Comparison of ENCODE assay signal across 17 cellular contexts in genomic region chr4:124085561-124086180, GRCh38.
"Had no signal": no experiment of that assay in that cellular context is flagged by ENCODE, and none has a peak within 500 bp of the region (broad histone marks: within the 10 kb centered on the region; RNA-seq: fewer than 3 reads in every experiment).

No MANE protein-coding gene starts in this region.

- H3K4me3 Mint-ChIP-seq: activated CD4-positive, alpha-beta T cell treated with anti-CD3 and anti-CD28 coated beads, Interleukin-2, amount 10 ng/mL, durations not matched to agents 7 days and 5 days; activated naive CD8-positive, alpha-beta T cell treated with anti-CD3 and anti-CD28 coated beads, Interleukin-2, amount 10 ng/mL, durations not matched to agents 7 days and 5 days; neural progenitor cell had no signal

- DNase-seq: activated CD4-positive, alpha-beta T cell treated with anti-CD3 and anti-CD28 coated beads, Interleukin-2, amount 10 ng/mL, durations not matched to agents 7 days and 5 days; activated CD8-positive, alpha-beta memory T cell treated with anti-CD3 and anti-CD28 coated beads, Interleukin-2, amount 50 U/mL, for 48 hours; activated naive CD8-positive, alpha-beta T cell treated with anti-CD3 and anti-CD28 coated beads, Interleukin-2, amount 10 ng/mL, durations not matched to agents 7 days and 5 days; aorta; caudate nucleus; effector CD4-positive, alpha-beta T cell; heart left ventricle; left cardiac atrium; right lobe of liver; stimulated activated CD4-positive, alpha-beta T cell treated with anti-CD3 and anti-CD28 coated beads, Interleukin-1b, Interleukin-23, amount 100 ng/mL, for 48 hours; T-helper 2 cell; upper lobe of right lung had no signal

- H3K36me3 ChIP-seq: esophagus muscularis mucosa, heart left ventricle, neural progenitor cell, right lobe of liver, thoracic aorta, upper lobe of right lung had no signal

- H3K27ac ChIP-seq: coronary artery, esophagus muscularis mucosa, neural progenitor cell, right lobe of liver, thoracic aorta, upper lobe of right lung had no signal

- H3K27me3 Mint-ChIP-seq: activated CD4-positive, alpha-beta T cell treated with anti-CD3 and anti-CD28 coated beads, Interleukin-2, amount 10 ng/mL, durations not matched to agents 7 days and 5 days; activated naive CD8-positive, alpha-beta T cell treated with anti-CD3 and anti-CD28 coated beads, Interleukin-2, amount 10 ng/mL, durations not matched to agents 7 days and 5 days had no signal

- H3K27me3 ChIP-seq: esophagus muscularis mucosa, heart left ventricle, neural progenitor cell, right lobe of liver, upper lobe of right lung had no signal

- H3K27ac Mint-ChIP-seq: activated CD4-positive, alpha-beta T cell treated with anti-CD3 and anti-CD28 coated beads, Interleukin-2, amount 10 ng/mL, durations not matched to agents 7 days and 5 days; activated naive CD8-positive, alpha-beta T cell treated with anti-CD3 and anti-CD28 coated beads, Interleukin-2, amount 10 ng/mL, durations not matched to agents 7 days and 5 days; neural progenitor cell had no signal

- H3K9me3 ChIP-seq: right lobe of liver, thoracic aorta, upper lobe of right lung had no signal

- H3K9me3 Mint-ChIP-seq: activated CD4-positive, alpha-beta T cell treated with anti-CD3 and anti-CD28 coated beads, Interleukin-2, amount 10 ng/mL, durations not matched to agents 7 days and 5 days; activated naive CD8-positive, alpha-beta T cell treated with anti-CD3 and anti-CD28 coated beads, Interleukin-2, amount 10 ng/mL, durations not matched to agents 7 days and 5 days had no signal

- H3K36me3 Mint-ChIP-seq: activated naive CD8-positive, alpha-beta T cell treated with anti-CD3 and anti-CD28 coated beads, Interleukin-2, amount 10 ng/mL, durations not matched to agents 7 days and 5 days had no signal

- H3K4me1 Mint-ChIP-seq: activated CD4-positive, alpha-beta T cell treated with anti-CD3 and anti-CD28 coated beads, Interleukin-2, amount 10 ng/mL, durations not matched to agents 7 days and 5 days; activated naive CD8-positive, alpha-beta T cell treated with anti-CD3 and anti-CD28 coated beads, Interleukin-2, amount 10 ng/mL, durations not matched to agents 7 days and 5 days; neural progenitor cell had no signal

- ATAC-seq: heart left ventricle, left cardiac atrium, right lobe of liver, upper lobe of right lung had no signal

- H3K4me3 ChIP-seq: coronary artery, esophagus muscularis mucosa, heart left ventricle, lung, neural progenitor cell, right lobe of liver, thoracic aorta, upper lobe of right lung had no signal

- H3K4me1 ChIP-seq: esophagus muscularis mucosa, neural progenitor cell, right lobe of liver, upper lobe of right lung had no signal
